In the genomic region with DNA sequence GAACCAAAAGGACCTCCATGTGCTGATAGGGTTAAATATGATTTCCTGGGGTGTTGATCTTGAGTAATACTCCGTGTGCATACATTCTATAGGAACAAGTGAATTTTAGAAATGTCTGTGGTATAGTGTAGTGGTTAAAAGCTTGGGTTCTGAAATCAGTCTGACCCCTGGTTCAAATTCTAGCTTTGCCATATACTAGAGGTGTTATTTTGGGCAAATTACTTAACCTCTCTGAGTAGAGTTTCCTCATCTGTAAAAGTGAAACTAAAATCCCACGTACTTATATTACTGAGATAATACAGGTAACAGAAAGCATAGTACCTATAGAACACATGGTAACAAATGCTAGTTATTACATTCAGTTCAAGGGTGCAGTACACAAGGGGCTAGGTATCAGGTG, we compare ENCODE assay signal across 8 cellular contexts. TPM values are rescaled to one million over a fixed set of nuclear protein-coding genes. Genes with fewer than 3 reads are reported as not detected.
DNase-seq lines count a peak whose midpoint lies in the region; ATAC-seq, FAIRE-seq and TF ChIP-seq lines count a peak whose summit lies in the region.
"Not testable (repeated sequence)": the region's sequence is repeated elsewhere in the genome, so short reads cannot be mapped to it uniquely, and the experiment has no call there.

No MANE protein-coding gene starts in this region.

- CTCF ChIA-PET in CD8-positive, alpha-beta memory T cell (lab: Charles Lee) = interaction anchor here (2.9 to 5.2 kb wide), 2 partner anchors 11 kb away, joined by 20 to 40 read pairs; partner anchors contain the start of gene SYNE2
- CTCF ChIA-PET in endothelial cell of umbilical vein (lab: Charles Lee) = interaction anchor here (1.0 to 2.1 kb wide), 2 partner anchors 11 to 439 kb away, joined by 5 to 9 read pairs; partner anchors contain the start of gene SYNE2

- H3K27ac Mint-ChIP-seq in CD8-positive, alpha-beta memory T cell = peak overlapping the region; percentile 90 to 100 (median 98)
- peak overlapping the region; percentile 100 for H3K27ac Mint-ChIP-seq in activated T-helper 17 cell treated with anti-CD3 and anti-CD28 coated beads, Interleukin-2, amount 50 U/mL, for 72 hours

- peak overlapping the region; percentile 90 for H3K27ac ChIP-seq in CD8-positive, alpha-beta memory T cell (ENCODE audit: low read depth, low read length)
- peak overlapping the region; percentile 83; the same call in 1 of the 2 replicates for H3K27ac ChIP-seq in MM.1S (ENCODE audit: low read length)
- H3K27ac ChIP-seq in endothelial cell of umbilical vein (ENCODE audit: insufficient read depth, low read depth, low read length) = peak overlapping the region; percentile 46

- not testable (repeated sequence) for H4K20me1 ChIP-seq in MM.1S (ENCODE audit: insufficient read depth, low read length); endothelial cell of umbilical vein (replicated peaks; ENCODE audit: control insufficient read depth, extremely low read depth, insufficient read depth, low read length)

- not testable (repeated sequence) for H3K27me3 ChIP-seq in CD8-positive, alpha-beta memory T cell (ENCODE audit: insufficient read depth, low read length, poor library complexity, severe bottlenecking); MM.1S (replicated peaks; ENCODE audit: insufficient read depth, low read length); endothelial cell of umbilical vein (ENCODE audit: control insufficient read depth in 2 of 2, insufficient read depth in 2 of 2, low read length in 2 of 2)

- dilution Hi-C loops in endothelial cell of umbilical vein (cut with MboI; ENCODE audit: extremely low pct_ligation_motif_present, low sequenced_read_pairs) = not testable (repeated sequence)

- not testable (repeated sequence) for H3K9me1 ChIP-seq in endothelial cell of umbilical vein (replicated peaks; ENCODE audit: control insufficient read depth, extremely low read depth, insufficient read depth, low read length)

- H2AFZ ChIP-seq in MM.1S (ENCODE audit: low read length); endothelial cell of umbilical vein (ENCODE audit: low read depth, low read length): not testable (repeated sequence)

- DNase-seq in CD8-positive, alpha-beta memory T cell; MM.1S; endothelial cell of umbilical vein (ENCODE audit: low read depth, low spot score); mucosa of descending colon; stimulated activated naive CD8-positive, alpha-beta T cell treated with anti-CD3 and anti-CD28 coated beads, Interleukin-15, Interleukin-2, amounts not matched to agents 100 U/mL and 50 U/mL, for 24 hours: not testable (repeated sequence)

- peak overlapping the region; percentile 44 for H3K4me3 ChIP-seq in CD8-positive, alpha-beta memory T cell (ENCODE audit: low read length)
- H3K4me3 ChIP-seq in MM.1S (ENCODE audit: low read length) (peak overlapping the region; percentile 48), endothelial cell of umbilical vein (replicated peaks in 1 of 3; ENCODE audit: insufficient read depth in 1 of 3, low read depth in 1 of 3, low read length in 3 of 3) (peak overlapping the region in 1 of 3 experiments; percentile 14)
- H3K4me3 ChIP-seq in mucosa of descending colon = not testable (repeated sequence)

- POLR2A ChIA-PET in CD8-positive, alpha-beta memory T cell (lab: Charles Lee) = interaction anchor here (3.4 kb wide), 1 partner anchor 11 kb away, joined by 48 read pairs; the partner anchor contains the start of gene SYNE2
- POLR2A ChIA-PET in endothelial cell of umbilical vein (lab: Charles Lee) = not testable (repeated sequence)

- peak overlapping the region; percentile 42 to 87 (median 67) for H3K4me3 Mint-ChIP-seq in CD8-positive, alpha-beta memory T cell
- H3K4me3 Mint-ChIP-seq in activated T-helper 17 cell treated with anti-CD3 and anti-CD28 coated beads, Interleukin-2, amount 50 U/mL, for 72 hours = peak overlapping the region; percentile 87

- H3K36me3 ChIP-seq in CD8-positive, alpha-beta memory T cell (ENCODE audit: insufficient read depth, low read length); MM.1S (replicated peaks; ENCODE audit: insufficient read depth, low read length); endothelial cell of umbilical vein (ENCODE audit: control insufficient read depth in 2 of 2, extremely low read depth in 1 of 2, insufficient read depth in 2 of 2, low read length in 2 of 2); mucosa of descending colon (ENCODE audit: low read depth): not testable (repeated sequence)

- intact Hi-C loops in endothelial cell of umbilical vein (cut with micrococcal nuclease) = loop anchor here (1.0 kb wide), 1 partner anchor 31 kb away; no protein-coding TSS in a partner anchor
- intact Hi-C loops in mucosa of descending colon (cut with DNase I, micrococcal nuclease) = not testable (repeated sequence)

- ATAC-seq in GM21360 (IDR thresholded peaks at IDR 0.05; ENCODE audit: unreplicated experiment) (peak; percentile 37), HG03039 (IDR thresholded peaks at IDR 0.05; ENCODE audit: unreplicated experiment) (peak; percentile 32), mucosa of descending colon (peak; percentile 70)
- ATAC-seq in activated T-helper 17 cell treated with anti-CD3 and anti-CD28 coated beads, Interleukin-2, amount 50 U/mL, for 72 hours (replicated peaks) = peak; percentile 78
- peak; percentile 83 for ATAC-seq in stimulated activated naive CD8-positive, alpha-beta T cell treated with anti-CD3 and anti-CD28 coated beads, Interleukin-15, Interleukin-2, amounts not matched to agents 100 U/mL and 50 U/mL, for 24 hours

- BruUV-seq in endothelial cell of umbilical vein (replicated peaks; lab: Mats Ljungman, UMichigan) = TSS peak; percentile 54

- not testable (repeated sequence) for H3K9me2 ChIP-seq in MM.1S (replicated peaks; ENCODE audit: insufficient read depth, low read length)

- not testable (repeated sequence) for H3K9me3 Mint-ChIP-seq in CD8-positive, alpha-beta memory T cell; activated T-helper 17 cell treated with anti-CD3 and anti-CD28 coated beads, Interleukin-2, amount 50 U/mL, for 72 hours

- peaks cover 11% of the 10 kb centered on the region for H3F3A ChIP-seq in MM.1S (ENCODE audit: insufficient read depth, low read length)

- FAIRE-seq in endothelial cell of umbilical vein (lab: Jason Lieb, UNC) = peak; percentile 68

- peaks cover 51% of the 10 kb centered on the region for H3K79me2 ChIP-seq in MM.1S (ENCODE audit: low read length)
- not testable (repeated sequence) for H3K79me2 ChIP-seq in endothelial cell of umbilical vein (ENCODE audit: control insufficient read depth, insufficient read depth, low read length)

- not testable (repeated sequence) for H3K9me3 ChIP-seq in CD8-positive, alpha-beta memory T cell (ENCODE audit: low read length); MM.1S (replicated peaks; ENCODE audit: insufficient read depth, low read length); endothelial cell of umbilical vein (replicated peaks; ENCODE audit: control insufficient read depth, insufficient read depth, low read length); mucosa of descending colon

- H3K4me2 ChIP-seq in MM.1S (ENCODE audit: low read depth, low read length) (peak overlapping the region; percentile 59; the same call in 1 of the 2 replicates), endothelial cell of umbilical vein (ENCODE audit: insufficient read depth, low read length) (peak overlapping the region; percentile 54)

- peaks cover 81% of the 10 kb centered on the region for H3K4me1 ChIP-seq in CD8-positive, alpha-beta memory T cell (ENCODE audit: insufficient read depth, low read length)
- H3K4me1 ChIP-seq in MM.1S (ENCODE audit: low read length) (peaks cover 17% of the 10 kb centered on the region), mucosa of descending colon (ENCODE audit: low read depth) (peaks cover 23% of the 10 kb centered on the region)
- H3K4me1 ChIP-seq in endothelial cell of umbilical vein (ENCODE audit: control insufficient read depth, extremely low read depth, insufficient read depth, low read length) = not testable (repeated sequence)

- not testable (repeated sequence) for TF ChIP-seq CTCF in MM.1S (IDR thresholded peaks at IDR 0.05; ENCODE audit: low read length); endothelial cell of umbilical vein (IDR thresholded peaks at IDR 0.05; ENCODE audit: extremely low read depth in 1 of 2, insufficient read depth in 1 of 2, low read depth in 1 of 2, low read length in 2 of 2); mucosa of descending colon (IDR thresholded peaks at IDR 0.05)

- not testable (repeated sequence) for H3K27me3 Mint-ChIP-seq in CD8-positive, alpha-beta memory T cell; activated T-helper 17 cell treated with anti-CD3 and anti-CD28 coated beads, Interleukin-2, amount 50 U/mL, for 72 hours

- H3K4me1 Mint-ChIP-seq in CD8-positive, alpha-beta memory T cell = peaks cover 61 to 91% (median 90%) of the 10 kb centered on the region in 3 donors
- peaks cover 42% of the 10 kb centered on the region for H3K4me1 Mint-ChIP-seq in activated T-helper 17 cell treated with anti-CD3 and anti-CD28 coated beads, Interleukin-2, amount 50 U/mL, for 72 hours

- H3K36me3 Mint-ChIP-seq in CD8-positive, alpha-beta memory T cell = peaks cover 0 to 11% (median 7%) of the 10 kb centered on the region in 3 donors
- H3K36me3 Mint-ChIP-seq in activated T-helper 17 cell treated with anti-CD3 and anti-CD28 coated beads, Interleukin-2, amount 50 U/mL, for 72 hours (ENCODE audit: low read depth) = not testable (repeated sequence)

- not testable (repeated sequence) for TF ChIP-seq POLR2A in endothelial cell of umbilical vein (IDR thresholded peaks at IDR 0.05; ENCODE audit: low read depth, low read length)

- H3K9ac ChIP-seq in MM.1S (ENCODE audit: low read length) (peak overlapping the region; percentile 59; the same call in 1 of the 2 replicates), endothelial cell of umbilical vein (replicated peaks; ENCODE audit: extremely low read depth, insufficient read depth, low read length) (peak overlapping the region; percentile 25)

RNA-seq across cellular contexts. Expression of gene SYNE2, which starts 12.0 kb away (rescaled TPM):
- total RNA-seq in CD8-positive, alpha-beta memory T cell = 10 to 100 TPM; 45.2 to 45.6 TPM
- polyA plus RNA-seq in CD8-positive, alpha-beta memory T cell = 104 TPM
- total RNA-seq in activated T-helper 17 cell treated with anti-CD3 and anti-CD28 coated beads, Interleukin-2, amount 50 U/mL, for 72 hours = 10 to 100 TPM; 48.5 to 66.9 TPM
- total RNA-seq in endothelial cell of umbilical vein (42.7 and 53.7 TPM in 2 replicates), mucosa of descending colon (100 to 1,000 TPM; 104 to 215 (median 174) TPM)
- 16.0 and 17.6 TPM in 2 replicates for polyA plus RNA-seq in endothelial cell of umbilical vein
- 17.0 and 17.6 TPM in 2 replicates for polyA plus RNA-seq in endothelial cell of umbilical vein (2011; cell fraction: cytosol; rRNA removed)
- 79.1 and 92.8 TPM in 2 replicates for polyA plus RNA-seq in endothelial cell of umbilical vein (2011; cell fraction: nucleus; rRNA removed)
- polyA plus RNA-seq in endothelial cell of umbilical vein (2012) = 13.4 and 14.2 TPM in 2 replicates
- polyA minus RNA-seq in endothelial cell of umbilical vein = 117 and 118 TPM in 2 replicates
- 41.0 TPM for polyA minus RNA-seq in endothelial cell of umbilical vein (2011; cell fraction: cytosol; rRNA and poly(A)+ RNA removed)
- 256 and 331 TPM in 2 replicates for polyA minus RNA-seq in endothelial cell of umbilical vein (2011; cell fraction: nucleus; rRNA and poly(A)+ RNA removed)

Comparison
In these comparisons a context has a peak if more than half of its experiments do, and no peak if none do; other contexts are left out.
1. ATAC-seq: peak in every context shown above with its lines; median percentile 83 in stimulated activated naive CD8-positive, alpha-beta T cell treated with anti-CD3 and anti-CD28 coated beads, Interleukin-15, Interleukin-2, amounts not matched to agents 100 U/mL and 50 U/mL, for 24 hours; 78 in activated T-helper 17 cell treated with anti-CD3 and anti-CD28 coated beads, Interleukin-2, amount 50 U/mL, for 72 hours; 70 in mucosa of descending colon; 37 in GM21360; 32 in HG03039.